In the genomic region with DNA sequence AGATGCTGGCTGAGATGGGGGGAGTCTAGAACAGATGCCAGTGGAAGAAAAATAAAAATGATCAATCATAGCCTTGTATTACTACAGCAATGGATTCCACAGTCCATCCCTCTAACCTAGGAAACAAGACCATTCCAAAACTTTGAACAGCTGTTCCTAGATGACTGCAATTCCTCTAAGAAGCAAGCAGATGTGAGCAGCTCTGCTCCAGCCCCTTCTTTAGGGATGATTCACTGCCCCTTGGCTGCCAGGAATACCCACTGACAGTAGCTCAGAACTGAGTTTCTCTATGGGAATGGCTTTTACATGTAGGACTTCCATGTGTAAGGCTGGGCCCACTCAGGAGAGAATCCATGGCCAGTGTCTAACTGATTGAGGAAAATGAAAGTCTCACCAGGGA, we compare ENCODE assay signal across 1 cellular context.
TF ChIP-seq lines count a peak whose summit lies in the region.

No MANE protein-coding gene starts in this region.

TF ChIP-seq in IMR-90, 13 proteins besides CTCF, POLR2A, EP300 and RAD21 (continued from another document):
- TF ChIP-seq, protein P1, sequence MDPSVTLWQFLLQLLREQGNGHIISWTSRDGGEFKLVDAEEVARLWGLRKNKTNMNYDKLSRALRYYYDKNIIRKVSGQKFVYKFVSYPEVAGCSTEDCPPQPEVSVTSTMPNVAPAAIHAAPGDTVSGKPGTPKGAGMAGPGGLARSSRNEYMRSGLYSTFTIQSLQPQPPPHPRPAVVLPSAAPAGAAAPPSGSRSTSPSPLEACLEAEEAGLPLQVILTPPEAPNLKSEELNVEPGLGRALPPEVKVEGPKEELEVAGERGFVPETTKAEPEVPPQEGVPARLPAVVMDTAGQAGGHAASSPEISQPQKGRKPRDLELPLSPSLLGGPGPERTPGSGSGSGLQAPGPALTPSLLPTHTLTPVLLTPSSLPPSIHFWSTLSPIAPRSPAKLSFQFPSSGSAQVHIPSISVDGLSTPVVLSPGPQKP (IDR thresholded peaks at IDR 0.05; ENCODE audit: borderline replicate concordance, low read depth, low read length): no peak
- no peak for TF ChIP-seq NFE2L2 (IDR thresholded peaks at IDR 0.05; ENCODE audit: low read depth, low read length)
- TF ChIP-seq MAFK (IDR thresholded peaks at IDR 0.05; ENCODE audit: low read depth, low read length): no peak
- no peak for TF ChIP-seq CHD1 (IDR thresholded peaks at IDR 0.05; ENCODE audit: low read depth, low read length)
- TF ChIP-seq RCOR1 (IDR thresholded peaks at IDR 0.05; ENCODE audit: insufficient replicate concordance, low read length): no peak
- TF ChIP-seq RFX5 (IDR thresholded peaks at IDR 0.05; ENCODE audit: low read depth, low read length): no peak
